8 cellular contexts compared by ENCODE assay signal in the genomic region with DNA sequence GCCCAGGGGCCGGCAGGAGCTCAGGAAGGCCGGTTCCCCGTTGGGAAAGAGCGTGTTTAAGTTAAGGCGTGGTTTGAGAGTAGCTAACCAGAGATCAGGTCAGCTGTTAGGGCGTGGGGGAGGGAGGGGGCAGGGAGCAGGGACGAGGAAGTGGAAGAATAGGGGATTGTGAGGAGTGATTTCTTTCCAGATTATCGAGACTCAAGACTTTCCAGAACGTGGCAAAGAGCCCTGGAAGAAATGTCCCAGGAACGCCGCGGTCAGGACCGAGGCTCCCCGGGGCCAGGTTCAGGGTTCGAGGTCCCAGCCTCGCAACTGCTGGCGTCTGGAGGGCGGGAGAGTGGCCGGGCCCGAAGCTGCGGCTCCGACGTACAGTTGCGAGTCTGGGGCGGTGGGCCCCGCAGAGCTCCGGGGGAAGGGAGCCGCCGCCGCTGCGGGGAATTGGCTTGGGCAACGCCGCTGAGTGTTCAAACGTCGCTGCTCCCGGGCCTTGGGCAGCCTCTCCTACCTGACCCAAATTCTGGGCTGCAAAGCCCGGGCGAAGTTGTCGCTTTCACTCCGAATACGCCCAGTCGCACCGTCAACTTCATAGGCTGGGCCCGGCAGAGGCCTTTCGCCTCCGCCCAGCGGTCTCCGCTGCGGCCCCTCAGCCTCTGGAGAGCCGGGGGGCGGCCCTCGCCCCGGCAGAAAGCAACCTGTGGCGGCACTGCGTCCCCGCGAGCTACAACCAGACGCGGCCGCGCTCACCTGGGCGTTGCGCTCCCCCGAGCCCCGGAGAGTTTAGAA. TPM values are rescaled to one million over a fixed set of nuclear protein-coding genes. Genes with fewer than 3 reads are reported as not detected.
DNase-seq lines count a peak whose midpoint lies in the region; ATAC-seq, FAIRE-seq and TF ChIP-seq lines count a peak whose summit lies in the region.

No MANE protein-coding gene starts in this region.

- peak overlapping the region in 1 of 2 donors; percentile 37 for H3K4me3 ChIP-seq in CD4-positive, alpha-beta memory T cell (ENCODE audit: low read length in 2 of 2)
- H3K4me3 ChIP-seq in HL-60 (replicated peaks; ENCODE audit: insufficient read depth, low read length) (peak overlapping the region; percentile 48), bronchial epithelial cell (ENCODE audit: low read depth, low read length) (peak overlapping the region; percentile 35)

- H3K27me3 Mint-ChIP-seq in CD4-positive, alpha-beta memory T cell, result peaks cover 41 to 45% of the 10 kb centered on the region in 2 donors
- H3K27me3 Mint-ChIP-seq in mesothelial cell of epicardium (ENCODE audit: low read depth), result peaks cover 89% of the 10 kb centered on the region

- H3K4me1 Mint-ChIP-seq in CD4-positive, alpha-beta memory T cell, result peaks cover 17 to 37% (median 18%) of the 10 kb centered on the region in 4 donors
- peaks cover 28% of the 10 kb centered on the region for H3K4me1 Mint-ChIP-seq in mesothelial cell of epicardium

- peak overlapping the region in 7 of 8 donors; percentile 49 to 86 (median 67) for H3K4me3 Mint-ChIP-seq in CD4-positive, alpha-beta memory T cell
- peak overlapping the region; percentile 57 for H3K4me3 Mint-ChIP-seq in mesothelial cell of epicardium

- H3K9me3 Mint-ChIP-seq in CD4-positive, alpha-beta memory T cell, result peaks cover 0 to 12% (median 4%) of the 10 kb centered on the region in 8 donors
- H3K9me3 Mint-ChIP-seq in mesothelial cell of epicardium, result no peaks in the 10 kb centered on the region

- TF ChIP-seq CTCF in HL-60 (IDR thresholded peaks at IDR 0.05; ENCODE audit: insufficient read depth, low read length) (no peak), bronchial epithelial cell (IDR thresholded peaks at IDR 0.05; ENCODE audit: insufficient read depth, low read length, severe bottlenecking) (no peak), mesothelial cell of epicardium (IDR thresholded peaks at IDR 0.05; ENCODE audit: unreplicated experiment) (no peak)

- DNase-seq in CD4-positive, alpha-beta memory T cell, result peak in 1 of 5 donors; percentile 39
- peak in 1 of 2 experiments; percentile 36 for DNase-seq in HL-60 (ENCODE audit: low read depth in 1 of 2, low spot score in 1 of 2)
- no peak for DNase-seq in bronchial epithelial cell (ENCODE audit: low read depth)
- DNase-seq in mesothelial cell of epicardium (ENCODE audit: low spot score in 2 of 2, unreplicated experiment in 2 of 2), result peak in 1 of 2 experiments; percentile 54
- no peak for DNase-seq in SK-N-DZ (ENCODE audit: low spot score)
- DNase-seq in NCI-H187 (lab: John Stamatoyannopoulos, UW), result no peak
- DNase-seq in cortex of kidney (lab: John Stamatoyannopoulos, UW), result no peak

- POLR2A ChIA-PET in CD4-positive, alpha-beta memory T cell (lab: Charles Lee; ENCODE audit: partially characterized antibody), result interaction anchor here (0.8 to 1.9 kb wide), 2 partner anchors 10 to 11 kb away, joined by 3 to 7 read pairs; partner anchors contain the start of gene ISL2

- no peaks in the 10 kb centered on the region for H3K9me3 ChIP-seq in CD4-positive, alpha-beta memory T cell (ENCODE audit: control insufficient read depth in 1 of 2, low read length in 2 of 2)

- no peak overlapping the region for H3K27ac ChIP-seq in CD4-positive, alpha-beta memory T cell (ENCODE audit: low read depth, low read length)
- H3K27ac ChIP-seq in HL-60 (replicated peaks), result no peak overlapping the region

- no peak overlapping the region for H3K27ac Mint-ChIP-seq in CD4-positive, alpha-beta memory T cell
- H3K27ac Mint-ChIP-seq in mesothelial cell of epicardium, result peak overlapping the region; percentile 9

- no peak for ATAC-seq in HG03095 (IDR thresholded peaks at IDR 0.05; ENCODE audit: unreplicated experiment)

- FAIRE-seq in bronchial epithelial cell (lab: Jason Lieb, UNC), result no peak

- H3K36me3 Mint-ChIP-seq in CD4-positive, alpha-beta memory T cell, result peaks cover 10 to 29% of the 10 kb centered on the region in 2 donors
- no peaks in the 10 kb centered on the region for H3K36me3 Mint-ChIP-seq in mesothelial cell of epicardium

- peaks cover 48% of the 10 kb centered on the region for H3K27me3 ChIP-seq in CD4-positive, alpha-beta memory T cell (ENCODE audit: insufficient read depth, low read length)
- H3K27me3 ChIP-seq in HL-60 (ENCODE audit: insufficient read depth, poor library complexity, severe bottlenecking) (no peaks in the 10 kb centered on the region), bronchial epithelial cell (ENCODE audit: control insufficient read depth, insufficient read depth, low read length) (peaks cover 34% of the 10 kb centered on the region)

- intact Hi-C loops in CD4-positive, alpha-beta memory T cell (cut with micrococcal nuclease), result loop anchor here (2.0 kb wide), 1 partner anchor 35 kb away; the partner anchor contains the start of gene ETFA

- peaks cover 40% of the 10 kb centered on the region for H3K4me1 ChIP-seq in CD4-positive, alpha-beta memory T cell (ENCODE audit: insufficient read depth, low read length)

- CTCF ChIA-PET in CD4-positive, alpha-beta memory T cell (lab: Charles Lee; ENCODE audit: partially characterized antibody), result interaction anchor here (1.8 kb wide), 1 partner anchor 12 kb away, joined by 7 read pairs; no protein-coding TSS in a partner anchor

- no peaks in the 10 kb centered on the region for H3K36me3 ChIP-seq in CD4-positive, alpha-beta memory T cell (ENCODE audit: insufficient read depth, low read length)
- no peaks in the 10 kb centered on the region for H3K36me3 ChIP-seq in bronchial epithelial cell (ENCODE audit: control insufficient read depth, insufficient read depth, low read length)

RNA-seq across cellular contexts. Expression of gene ISL2, which starts 9.5 kb away (rescaled TPM):
- not detected for total RNA-seq in CD4-positive, alpha-beta memory T cell
- polyA plus RNA-seq in CD4-positive, alpha-beta memory T cell, result not detected
- total RNA-seq in bronchial epithelial cell, result 0.26 TPM in 1 of 2 replicates, not detected in the other
- 1.2 to 1.5 TPM (median 1.2 TPM) in 3 replicates for total RNA-seq in mesothelial cell of epicardium
- polyA plus RNA-seq in SK-N-DZ (2014; cell fraction: cytosol; rRNA removed), result 10.2 and 11.3 TPM in 2 replicates
- 19.9 and 23.2 TPM in 2 replicates for polyA plus RNA-seq in SK-N-DZ (2014; cell fraction: nucleus; rRNA removed)

RNA-seq across cellular contexts. Expression of gene ETFA, which starts 34.8 kb away (rescaled TPM):
- 10 to 100 TPM; 47.7 to 49.4 TPM for total RNA-seq in CD4-positive, alpha-beta memory T cell
- polyA plus RNA-seq in CD4-positive, alpha-beta memory T cell, result 100 to 1,000 TPM; 104 to 106 TPM
- total RNA-seq in bronchial epithelial cell, result 144 and 223 TPM in 2 replicates
- total RNA-seq in mesothelial cell of epicardium, result 98.4 to 107 TPM (median 107 TPM) in 3 replicates
- polyA plus RNA-seq in SK-N-DZ (2014; cell fraction: cytosol; rRNA removed), result 238 and 247 TPM in 2 replicates
- polyA plus RNA-seq in SK-N-DZ (2014; cell fraction: nucleus; rRNA removed), result 176 and 188 TPM in 2 replicates
